In the genomic region with DNA sequence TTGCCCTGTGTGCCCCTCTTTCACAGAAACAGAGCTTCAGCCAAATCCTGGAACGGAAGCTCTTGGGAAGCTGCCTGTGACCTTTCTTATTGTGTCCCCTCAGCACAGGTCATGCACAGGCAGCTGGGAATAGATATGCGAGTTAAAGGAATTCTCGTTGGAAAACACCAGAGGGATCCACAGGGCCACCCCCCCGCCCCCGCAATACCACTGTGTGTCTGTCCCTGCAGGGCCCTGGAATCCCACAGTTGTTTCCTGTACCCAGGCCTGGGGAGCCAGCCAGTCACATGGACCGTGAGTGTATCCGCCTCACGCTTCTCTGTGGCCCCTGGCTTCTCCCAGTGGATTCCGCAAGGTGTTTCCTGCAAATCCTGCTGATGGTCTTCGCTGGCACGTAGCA, we compare ENCODE assay signal across 15 cellular contexts. TPM values are rescaled to one million over a fixed set of nuclear protein-coding genes. Genes with fewer than 3 reads are reported as not detected.
DNase-seq lines count a peak whose midpoint lies in the region; ATAC-seq and TF ChIP-seq lines count a peak whose summit lies in the region.
"Had no signal": no experiment of that assay in that cellular context is flagged by ENCODE, and none has a peak within 500 bp of the region (broad histone marks: within the 10 kb centered on the region; RNA-seq: fewer than 3 reads in every experiment).

No MANE protein-coding gene starts in this region.

- no peak for ATAC-seq in CD8-positive, alpha-beta T cell

- H3K4me2 ChIP-seq in mammary epithelial cell (ENCODE audit: insufficient read depth, low read depth, low read length) (no peak overlapping the region), parathyroid adenoma (ENCODE audit: low read length) (no peak overlapping the region)
- H3K4me2 ChIP-seq: hepatocyte had no signal

- intact Hi-C loops in MCF 10A (cut with micrococcal nuclease): no loop called here
- intact Hi-C loops in mammary epithelial cell (cut with micrococcal nuclease): no loop called here
- intact Hi-C loops in ascending aorta (cut with DNase I): no loop called here
- intact Hi-C loops in CD8-positive, alpha-beta T cell (cut with DNase I, micrococcal nuclease): no loop called here

- dilution Hi-C loops in mammary epithelial cell (cut with HindIII; ENCODE audit: low sequenced_read_pairs): no loop called here

- no peak overlapping the region for H3K27ac ChIP-seq in mammary epithelial cell (ENCODE audit: insufficient read depth, low read depth, low read length)
- H3K27ac ChIP-seq in parathyroid adenoma: peak overlapping the region; percentile 52
- H3K27ac ChIP-seq in ascending aorta: no peak overlapping the region
- no peak overlapping the region for H3K27ac ChIP-seq in CD8-positive, alpha-beta T cell (ENCODE audit: low read depth, low read length)
- H3K27ac ChIP-seq: hepatocyte had no signal

- H3K27me3 Mint-ChIP-seq in MCF 10A (ENCODE audit: insufficient read depth, unreplicated experiment): no peaks in the 10 kb centered on the region
- H3K27me3 Mint-ChIP-seq in CD8-positive, alpha-beta T cell (ENCODE audit: low read depth): no peaks in the 10 kb centered on the region
- H3K27me3 Mint-ChIP-seq: activated CD4-positive, alpha-beta memory T cell treated with anti-CD3 and anti-CD28 coated beads for 36 hours had no signal

- no peaks in the 10 kb centered on the region for H3K9me3 ChIP-seq in mammary epithelial cell (replicated peaks; ENCODE audit: insufficient read depth, low read length)
- no peaks in the 10 kb centered on the region for H3K9me3 ChIP-seq in parathyroid adenoma (ENCODE audit: control insufficient read depth, low read length)
- H3K9me3 ChIP-seq in ascending aorta: no peaks in the 10 kb centered on the region
- H3K9me3 ChIP-seq in CD8-positive, alpha-beta T cell (ENCODE audit: low read length): no peaks in the 10 kb centered on the region

- no peak overlapping the region for H3K4me3 Mint-ChIP-seq in MCF 10A (ENCODE audit: unreplicated experiment)
- H3K4me3 Mint-ChIP-seq in CD8-positive, alpha-beta T cell: no peak overlapping the region
- H3K4me3 Mint-ChIP-seq: activated CD4-positive, alpha-beta memory T cell treated with anti-CD3 and anti-CD28 coated beads for 36 hours; IgD-negative memory B cell had no signal

- peak overlapping the region; percentile 14 for H3K27ac Mint-ChIP-seq in MCF 10A (ENCODE audit: low read depth, unreplicated experiment)
- no peak overlapping the region for H3K27ac Mint-ChIP-seq in CD8-positive, alpha-beta T cell
- H3K27ac Mint-ChIP-seq: activated CD4-positive, alpha-beta memory T cell treated with anti-CD3 and anti-CD28 coated beads for 36 hours; activated T-helper 2 cell treated with anti-CD3 and anti-CD28 coated beads, Interferon-gamma antibody, Interleukin-2, Interleukin-4, amounts not matched to agents 10 μg/mL and 5 μg/mL and 100 μg/mL, durations not matched to agents 14 hours and 24 hours and 36 hours; IgD-negative memory B cell had no signal

- peaks cover 7% of the 10 kb centered on the region for H3K4me1 Mint-ChIP-seq in MCF 10A (ENCODE audit: insufficient read depth, unreplicated experiment)
- peaks cover 16% of the 10 kb centered on the region for H3K4me1 Mint-ChIP-seq in CD8-positive, alpha-beta T cell (ENCODE audit: low read depth)
- H3K4me1 Mint-ChIP-seq: IgD-negative memory B cell had no signal

- H3K4me1 ChIP-seq in mammary epithelial cell (ENCODE audit: insufficient read depth, low read length) (peaks cover 7% of the 10 kb centered on the region), parathyroid adenoma (peaks cover 16% of the 10 kb centered on the region), ascending aorta (peaks cover 0 to 22% of the 10 kb centered on the region in 2 donors)
- no peaks in the 10 kb centered on the region for H3K4me1 ChIP-seq in CD8-positive, alpha-beta T cell (ENCODE audit: insufficient read depth, low read length)

- H3K36me3 Mint-ChIP-seq in MCF 10A (ENCODE audit: insufficient read depth, unreplicated experiment): peaks cover 24% of the 10 kb centered on the region
- no peaks in the 10 kb centered on the region for H3K36me3 Mint-ChIP-seq in CD8-positive, alpha-beta T cell
- H3K36me3 Mint-ChIP-seq: activated CD4-positive, alpha-beta memory T cell treated with anti-CD3 and anti-CD28 coated beads for 36 hours; IgD-negative memory B cell had no signal

- peaks cover 7% of the 10 kb centered on the region for H3K36me3 ChIP-seq in mammary epithelial cell (ENCODE audit: insufficient read depth, low read length)
- no peaks in the 10 kb centered on the region for H3K36me3 ChIP-seq in parathyroid adenoma (ENCODE audit: control insufficient read depth, insufficient read depth, low read length)
- no peaks in the 10 kb centered on the region for H3K36me3 ChIP-seq in ascending aorta
- no peaks in the 10 kb centered on the region for H3K36me3 ChIP-seq in CD8-positive, alpha-beta T cell (ENCODE audit: insufficient read depth, low read length)

- H3K9ac ChIP-seq in mammary epithelial cell (ENCODE audit: insufficient read depth, low read length) (no peak overlapping the region), parathyroid adenoma (no peak overlapping the region)

- peaks cover 63% of the 10 kb centered on the region for H3K79me2 ChIP-seq in mammary epithelial cell (ENCODE audit: insufficient read depth, low read length)
- peaks cover 5% of the 10 kb centered on the region for H3K79me2 ChIP-seq in parathyroid adenoma
- H3K79me2 ChIP-seq: hepatocyte had no signal

- H3K9me3 Mint-ChIP-seq in MCF 10A (ENCODE audit: unreplicated experiment): no peaks in the 10 kb centered on the region
- H3K9me3 Mint-ChIP-seq in CD8-positive, alpha-beta T cell: no peaks in the 10 kb centered on the region
- H3K9me3 Mint-ChIP-seq: activated CD4-positive, alpha-beta memory T cell treated with anti-CD3 and anti-CD28 coated beads for 36 hours; activated T-helper 2 cell treated with anti-CD3 and anti-CD28 coated beads, Interferon-gamma antibody, Interleukin-2, Interleukin-4, amounts not matched to agents 10 μg/mL and 5 μg/mL and 100 μg/mL, durations not matched to agents 14 hours and 24 hours and 36 hours; IgD-negative memory B cell had no signal

- BruUV-seq in MCF 10A (replicated peaks; lab: Mats Ljungman, UMichigan) (no TSS peak), mammary epithelial cell (replicated peaks; lab: Mats Ljungman, UMichigan) (no TSS peak)

- DNase-seq in MCF 10A (ENCODE audit: unreplicated experiment): no peak
- DNase-seq in mammary epithelial cell: no peak
- DNase-seq in iPS-NIHi7 (ENCODE audit: extremely low spot score): peak; percentile 50
- no peak for DNase-seq in DMS53 (lab: John Stamatoyannopoulos, UW)
- DNase-seq in ascending aorta (ENCODE audit: low spot score in 2 of 2): no peak
- DNase-seq in activated CD4-positive, alpha-beta T cell treated with anti-CD3 and anti-CD28 coated beads for 48 hours: no peak
- DNase-seq in CD8-positive, alpha-beta T cell: no peak
- DNase-seq: 8988T; activated CD4-positive, alpha-beta memory T cell treated with anti-CD3 and anti-CD28 coated beads for 36 hours; NCI-H1105; NCI-H510A had no signal

- CTCF ChIA-PET in MCF 10A (lab: Yijun Ruan, JAX): interaction anchor here (0.5 to 1.0 kb wide), 4 partner anchors 17 to 359 kb away, joined by 3 to 4 read pairs (median 3); no protein-coding TSS in a partner anchor
- CTCF ChIA-PET in mammary epithelial cell (lab: Charles Lee; ENCODE audit: low non-redundant PET): interaction anchor here (0.6 kb wide), 1 partner anchor 231 kb away, joined by 3 read pairs; no protein-coding TSS in a partner anchor
- CTCF ChIA-PET in CD8-positive, alpha-beta T cell (lab: Charles Lee): no interaction called here

- WGBS in mammary epithelial cell (ENCODE audit: low coverage, missing lambda C conversion rate): 64% methylated on average over 11 of the region's 11 CpGs

- in situ Hi-C loops in mammary epithelial cell (cut with MboI; ENCODE audit: low sequenced_read_pairs in 2 of 2): no loop called here

- H3K27me3 ChIP-seq in mammary epithelial cell (ENCODE audit: insufficient read depth, low read length) (no peaks in the 10 kb centered on the region), parathyroid adenoma (ENCODE audit: control insufficient read depth, insufficient read depth, low read length) (no peaks in the 10 kb centered on the region), ascending aorta (no peaks in the 10 kb centered on the region)
- no peaks in the 10 kb centered on the region for H3K27me3 ChIP-seq in CD8-positive, alpha-beta T cell (ENCODE audit: insufficient read depth, low read length)
- H3K27me3 ChIP-seq: hepatocyte had no signal

- POLR2A ChIA-PET in MCF 10A (lab: Yijun Ruan, JAX): no interaction called here
- POLR2A ChIA-PET in CD8-positive, alpha-beta T cell (lab: Charles Lee): no interaction called here

- no peak overlapping the region for H3K4me3 ChIP-seq in mammary epithelial cell (replicated peaks in 1 of 3; ENCODE audit: insufficient read depth in 1 of 3, low read depth in 2 of 3, low read length in 3 of 3)
- no peak overlapping the region for H3K4me3 ChIP-seq in parathyroid adenoma (ENCODE audit: low read depth, low read length)
- H3K4me3 ChIP-seq in ascending aorta: no peak overlapping the region
- H3K4me3 ChIP-seq in CD8-positive, alpha-beta T cell (ENCODE audit: low read depth, low read length): no peak overlapping the region
- H3K4me3 ChIP-seq: hepatocyte had no signal

- no peak overlapping the region for H2AFZ ChIP-seq in mammary epithelial cell (ENCODE audit: low read depth, low read length)
- H2AFZ ChIP-seq in parathyroid adenoma: no peak overlapping the region
- H2AFZ ChIP-seq: hepatocyte had no signal

- TF ChIP-seq CTCF in MCF 10A (IDR thresholded peaks at IDR 0.05; ENCODE audit: unreplicated experiment) (no peak), mammary epithelial cell (conservative IDR thresholded peaks at IDR 0.05 in 1 of 2, IDR thresholded peaks at IDR 0.05 in 1 of 2; ENCODE audit: extremely low read depth in 1 of 2, insufficient read depth in 1 of 2, low read depth in 1 of 2, low read length in 2 of 2) (no peak), parathyroid adenoma (IDR thresholded peaks at IDR 0.05) (no peak), ascending aorta (IDR thresholded peaks at IDR 0.05) (no peak)
- no peak for TF ChIP-seq CTCF in CD8-positive, alpha-beta T cell (IDR thresholded peaks at IDR 0.05)

- H4K20me1 ChIP-seq in mammary epithelial cell (ENCODE audit: insufficient read depth, low read length): no peaks in the 10 kb centered on the region

RNA-seq across cellular contexts. Expression of gene TIMP3, which starts 29.0 kb away (rescaled TPM):
- 44.9 and 50.6 TPM in 2 replicates for total RNA-seq in MCF 10A (2022)
- 100 to 1,000 TPM; 118 to 521 TPM for total RNA-seq in mammary epithelial cell
- 105 TPM for polyA plus RNA-seq in mammary epithelial cell
- polyA minus RNA-seq in mammary epithelial cell: 154 TPM
- total RNA-seq in ascending aorta: 394 TPM
- not detected for total RNA-seq in CD8-positive, alpha-beta T cell
- total RNA-seq: activated CD4-positive, alpha-beta memory T cell treated with anti-CD3 and anti-CD28 coated beads for 36 hours had no signal
- polyA plus RNA-seq: IgD-negative memory B cell had no signal

Comparison
In these comparisons a context has a peak if more than half of its experiments do, and no peak if none do; other contexts are left out.
1. RNA of gene TIMP3, which starts 29.0 kb away (total RNA-seq): 118 to 521 TPM in mammary epithelial cell, 394 TPM in ascending aorta (single experiment) and 44.9 to 50.6 TPM in MCF 10A; not detected in CD8-positive, alpha-beta T cell; every median in the first group is over 10 times any median in the second.